20 cellular contexts compared by ENCODE assay signal in the genomic region with DNA sequence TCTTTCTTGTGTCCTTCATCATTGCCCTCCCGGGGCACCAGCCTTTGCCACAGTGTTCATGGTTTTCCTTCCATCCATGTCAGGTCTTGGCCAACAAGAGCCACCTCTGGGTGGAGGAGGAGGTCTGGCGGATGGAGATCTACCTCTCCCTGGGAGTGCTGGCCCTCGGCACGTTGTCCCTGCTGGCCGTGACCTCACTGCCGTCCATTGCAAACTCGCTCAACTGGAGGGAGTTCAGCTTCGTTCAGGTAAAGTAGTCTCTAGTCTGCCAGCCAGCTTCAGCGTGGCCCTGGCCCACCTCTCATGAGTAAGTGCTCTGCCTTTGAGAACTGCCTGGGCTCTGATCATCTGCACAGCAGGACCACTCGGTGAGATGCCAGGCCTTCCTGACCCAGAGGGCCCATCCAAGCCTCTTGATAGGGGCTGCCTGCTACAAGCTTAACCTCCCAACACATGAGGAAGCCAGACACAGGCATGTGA. TPM values are rescaled to one million over a fixed set of nuclear protein-coding genes. Genes with fewer than 3 reads are reported as not detected.
DNase-seq lines count a peak whose midpoint lies in the region; ATAC-seq and TF ChIP-seq lines count a peak whose summit lies in the region.
"Had no signal": no experiment of that assay in that cellular context is flagged by ENCODE, and none has a peak within 500 bp of the region (broad histone marks: within the 10 kb centered on the region; RNA-seq: fewer than 3 reads in every experiment).

No MANE protein-coding gene starts in this region.

- H2AFZ ChIP-seq in GM23338 (no peak overlapping the region), IMR-90 (replicated peaks; ENCODE audit: low read length, poor library complexity) (no peak overlapping the region), neuronal stem cell (ENCODE audit: low read length) (no peak overlapping the region)

- TF ChIP-seq POLR2A in IMR-90 (IDR thresholded peaks at IDR 0.05; ENCODE audit: low read depth, low read length) (no peak), stomach (IDR thresholded peaks at IDR 0.05) (no peak)

- no peak overlapping the region for H2BK5ac ChIP-seq in IMR-90 (ENCODE audit: low read depth, low read length, poor library complexity, severe bottlenecking)
- H2BK5ac ChIP-seq in neuronal stem cell (ENCODE audit: low read length), result no peak overlapping the region

- in situ Hi-C loops in IMR-90 (cut with MboI; ENCODE audit: low sequenced_read_pairs), result loop anchor here (25.0 kb wide), 1 partner anchor 92 kb away; the partner anchor contains the start of gene C1QL2

- TF ChIP-seq RAD21 in IMR-90 (IDR thresholded peaks at IDR 0.05; ENCODE audit: low read length), result no peak

- dilution Hi-C loops in IMR-90 (cut with HindIII; ENCODE audit: low sequenced_read_pairs, unreplicated experiment), result no loop called here

- H3K14ac ChIP-seq in IMR-90 (replicated peaks; ENCODE audit: low read depth, low read length) (peak overlapping the region; percentile 20; the same call in 1 of the 2 replicates), neuronal stem cell (ENCODE audit: low read length) (no peak overlapping the region)

- H3K27ac ChIP-seq in GM23338 (ENCODE audit: low read depth) (no peak overlapping the region), IMR-90 (ENCODE audit: insufficient read depth, low read length) (no peak overlapping the region), neuronal stem cell (replicated peaks; ENCODE audit: low read length) (no peak overlapping the region), stomach (no peak overlapping the region)
- H3K27ac ChIP-seq: BLaER1 had no signal

- intact Hi-C loops in IMR-90 (cut with micrococcal nuclease), result no loop called here
- intact Hi-C loops in stomach (cut with DNase I; ENCODE audit: low total_unique reads), result no loop called here

- peaks cover 57% of the 10 kb centered on the region for H3K4me1 Mint-ChIP-seq in GM23338
- H3K4me1 Mint-ChIP-seq: CD8-positive, alpha-beta memory T cell had no signal

- H3K79me2 ChIP-seq in GM23338 (replicated peaks; ENCODE audit: insufficient read depth), result no peaks in the 10 kb centered on the region

- H4K91ac ChIP-seq in IMR-90 (ENCODE audit: insufficient read depth, low read depth, low read length) (peak overlapping the region; percentile 80), neuronal stem cell (ENCODE audit: low read depth, low read length, poor library complexity) (no peak overlapping the region)

- peak overlapping the region; percentile 72 for H3K27ac Mint-ChIP-seq in GM23338
- H3K27ac Mint-ChIP-seq: CD8-positive, alpha-beta memory T cell had no signal

- no TSS peak for BruUV-seq in IMR-90 (replicated peaks; lab: Mats Ljungman, UMichigan)

- H3K9ac ChIP-seq in IMR-90 (ENCODE audit: low read depth, low read length), result no peak overlapping the region
- H3K9ac ChIP-seq in neuronal stem cell (ENCODE audit: low read depth, low read length, poor library complexity), result no peak overlapping the region
- H3K9ac ChIP-seq: BLaER1 had no signal

- DNase-seq in GM23338 (ENCODE audit: low spot score), result no peak
- DNase-seq in IMR-90, result no peak
- peak; percentile 33 for DNase-seq in ecto neural progenitor cell (ENCODE audit: low spot score)
- no peak for DNase-seq in neuronal stem cell (ENCODE audit: low spot score)
- DNase-seq in SHP77 (lab: John Stamatoyannopoulos, UW), result no peak
- DNase-seq in stomach, result no peak
- DNase-seq in SW 1271 (lab: John Stamatoyannopoulos, UW), result no peak
- DNase-seq: CD8-positive, alpha-beta memory T cell; GF-D8; HCEC 1CT; KBM-7; NCI-H1092 treated with DMSO at 0.1 percent for 48 hours; NCI-H1694; NCI-H2107; NCI-H345; NCI-H69; NK-92 treated with Interleukin-12 subunit alpha and Interleukin-12 subunit beta, amount 100 ng/mL, for 24 hours; PC-3; SIG-M5 had no signal

- H3K9me2 ChIP-seq in GM23338 (ENCODE audit: insufficient read depth), result no peaks in the 10 kb centered on the region

- H3K4me3 Mint-ChIP-seq in GM23338, result no peak overlapping the region
- H3K4me3 Mint-ChIP-seq: CD8-positive, alpha-beta memory T cell had no signal

- no peaks in the 10 kb centered on the region for H3K9me3 Mint-ChIP-seq in GM23338
- H3K9me3 Mint-ChIP-seq: CD8-positive, alpha-beta memory T cell had no signal

- 0 out of 2 replicates have a peak, but pooled peaks cover 5% of the 10 kb centered on the region for H3K36me3 ChIP-seq in GM23338 (ENCODE audit: insufficient read depth)
- H3K36me3 ChIP-seq in IMR-90 (ENCODE audit: control insufficient read depth, insufficient read depth, low read length), result no peaks in the 10 kb centered on the region
- H3K36me3 ChIP-seq in neuronal stem cell (replicated peaks in 1 of 2; ENCODE audit: control insufficient read depth in 2 of 2, insufficient read depth in 2 of 2, low read length in 2 of 2), result no peaks in the 10 kb centered on the region
- peaks cover 3 to 69% (median 51%) of the 10 kb centered on the region in 4 donors for H3K36me3 ChIP-seq in stomach

- no peak overlapping the region for H4K5ac ChIP-seq in IMR-90 (ENCODE audit: low read depth, low read length)

- H2AK9ac ChIP-seq in IMR-90 (replicated peaks; ENCODE audit: low read depth, low read length, poor library complexity), result no peak overlapping the region

- H3K56ac ChIP-seq in IMR-90 (ENCODE audit: extremely low read depth, insufficient read depth, low read length), result no peak overlapping the region

- H3K9me1 ChIP-seq in IMR-90 (ENCODE audit: insufficient read depth, low read length), result peaks cover 33% of the 10 kb centered on the region

- POLR2A ChIA-PET in IMR-90 (lab: Charles Lee; ENCODE audit: unreplicated experiment), result no interaction called here

- no peaks in the 10 kb centered on the region for H3K27me3 ChIP-seq in GM23338 (ENCODE audit: insufficient read depth)
- no peaks in the 10 kb centered on the region for H3K27me3 ChIP-seq in IMR-90 (ENCODE audit: control insufficient read depth, insufficient read depth, low read length)
- H3K27me3 ChIP-seq in neuronal stem cell (ENCODE audit: control insufficient read depth in 3 of 3, insufficient read depth in 3 of 3, low read depth in 1 of 3, low read length in 3 of 3), result peaks cover 0 to 32% (median 0%) of the 10 kb centered on the region in 3 experiments
- H3K27me3 ChIP-seq in stomach, result no peaks in the 10 kb centered on the region
- H3K27me3 ChIP-seq: BLaER1 had no signal

- H3K79me1 ChIP-seq in IMR-90 (ENCODE audit: low read depth in 1 of 2, low read length in 2 of 2), result peaks cover 0 to 24% of the 10 kb centered on the region in 2 experiments; a peak in 2 of 4 replicates
- H3K79me1 ChIP-seq in neuronal stem cell (ENCODE audit: low read depth, low read length), result no peaks in the 10 kb centered on the region

- H2BK15ac ChIP-seq in IMR-90 (ENCODE audit: low read depth, low read length) (peak overlapping the region; percentile 78; the same call in 1 of the 3 replicates), neuronal stem cell (ENCODE audit: low read length) (peak overlapping the region; percentile 3)

- H4K20me1 ChIP-seq in GM23338 (replicated peaks; ENCODE audit: insufficient read depth) (no peaks in the 10 kb centered on the region), IMR-90 (ENCODE audit: insufficient read depth, low read length) (peaks cover 8% of the 10 kb centered on the region; the same call in 1 of the 2 replicates)
- H4K20me1 ChIP-seq: BLaER1 had no signal

- CTCF ChIA-PET in IMR-90 (lab: Yijun Ruan, JAX), result no interaction called here

- H3K4me3 ChIP-seq in GM23338 (no peak overlapping the region), IMR-90 (ENCODE audit: insufficient read depth, low read depth, low read length) (no peak overlapping the region), neuronal stem cell (ENCODE audit: low read length in 2 of 2) (no peak overlapping the region), stomach (no peak overlapping the region)
- H3K4me3 ChIP-seq: BLaER1 had no signal

- H3K4me1 ChIP-seq in GM23338 (ENCODE audit: insufficient read depth) (peaks cover 42% of the 10 kb centered on the region), IMR-90 (ENCODE audit: control insufficient read depth, insufficient read depth, low read length) (peaks cover 23% of the 10 kb centered on the region), neuronal stem cell (ENCODE audit: control insufficient read depth in 2 of 2, insufficient read depth in 1 of 2, low read depth in 1 of 2, low read length in 2 of 2) (peaks cover 6 to 13% of the 10 kb centered on the region in 2 donors), stomach (peaks cover 0 to 14% (median 0%) of the 10 kb centered on the region in 4 donors)

- peak overlapping the region; percentile 78 for H2BK20ac ChIP-seq in IMR-90 (ENCODE audit: low read depth, low read length)

- 100% methylated on average over 6 of the region's 10 CpGs; no CpG with 5 or more reads in 1 of the 2 experiments for WGBS in IMR-90 (ENCODE audit: extremely low coverage in 2 of 2, insufficient read length in 1 of 2), 2 experiments
- no CpG with 5 or more reads among the region's 10 CpGs for WGBS in neuronal stem cell (ENCODE audit: extremely low coverage in 2 of 2, insufficient read length in 2 of 2, insufficient replicate concordance in 1 of 2), 2 donors
- WGBS in stomach, 5 donors, result 93 to 99% (median 95%) methylated on average over 10 of the region's 10 CpGs

- ATAC-seq in GM23338 (no peak), IMR-90 (ENCODE audit: low read depth) (no peak)
- ATAC-seq: PC-3 had no signal

- H3K23ac ChIP-seq in IMR-90 (ENCODE audit: low read depth, low read length) (peak overlapping the region; percentile 34), neuronal stem cell (ENCODE audit: low read depth, low read length, poor library complexity) (no peak overlapping the region)

- peak overlapping the region; percentile 55 for H3K4me2 ChIP-seq in GM23338
- no peak overlapping the region for H3K4me2 ChIP-seq in IMR-90 (ENCODE audit: low read depth, low read length)
- no peak overlapping the region for H3K4me2 ChIP-seq in neuronal stem cell (ENCODE audit: insufficient read depth, low read length, poor library complexity, severe bottlenecking)
- H3K4me2 ChIP-seq: BLaER1 had no signal

- H3K36me3 Mint-ChIP-seq in GM23338 (ENCODE audit: low read depth), result peaks cover 32% of the 10 kb centered on the region
- H3K36me3 Mint-ChIP-seq: CD8-positive, alpha-beta memory T cell had no signal

- peak overlapping the region; percentile 85 for H2AK5ac ChIP-seq in IMR-90 (ENCODE audit: low read depth, low read length)
- H2AK5ac ChIP-seq in neuronal stem cell (ENCODE audit: low read depth, low read length), result no peak overlapping the region

- H4K8ac ChIP-seq in IMR-90 (ENCODE audit: low read depth in 2 of 2, low read length in 2 of 2) (peak overlapping the region; percentile 10 to 24; a peak in 2 of 4 replicates), neuronal stem cell (ENCODE audit: low read depth, low read length) (no peak overlapping the region)

- H3K18ac ChIP-seq in IMR-90 (ENCODE audit: low read depth, low read length) (no peak overlapping the region), neuronal stem cell (ENCODE audit: low read length) (no peak overlapping the region)

- no peak for TF ChIP-seq CTCF in GM23338 (conservative IDR thresholded peaks at IDR 0.05; ENCODE audit: low read depth in 2 of 2)
- no peak for TF ChIP-seq CTCF in IMR-90 (conservative IDR thresholded peaks at IDR 0.05; ENCODE audit: low read depth, low read length)
- TF ChIP-seq CTCF in stomach (IDR thresholded peaks at IDR 0.05), result no peak

- H2BK120ac ChIP-seq in IMR-90 (ENCODE audit: low read depth, low read length) (peak overlapping the region; percentile 79), neuronal stem cell (ENCODE audit: low read depth, low read length) (no peak overlapping the region)

- H3F3A ChIP-seq in GM23338 (replicated peaks; ENCODE audit: low read depth), result peaks cover 6% of the 10 kb centered on the region; the same call in 1 of the 2 replicates

- H3K27me3 Mint-ChIP-seq in GM23338 (ENCODE audit: insufficient read depth, low read depth, poor library complexity), result peaks cover 11% of the 10 kb centered on the region

- no peak for TF ChIP-seq EP300 in stomach (IDR thresholded peaks at IDR 0.05)

- no peak overlapping the region for H2BK12ac ChIP-seq in neuronal stem cell (ENCODE audit: low read length)

- H3K4ac ChIP-seq in IMR-90 (ENCODE audit: low read depth, low read length), result peak overlapping the region; percentile 72
- H3K4ac ChIP-seq in neuronal stem cell (ENCODE audit: low read length), result no peak overlapping the region

- H3K9me3 ChIP-seq in IMR-90 (ENCODE audit: control insufficient read depth, insufficient read depth, low read length) (no peaks in the 10 kb centered on the region), neuronal stem cell (replicated peaks in 1 of 2; ENCODE audit: control insufficient read depth in 2 of 2, insufficient read depth in 1 of 2, low read depth in 1 of 2, low read length in 2 of 2) (no peaks in the 10 kb centered on the region), stomach (no peaks in the 10 kb centered on the region)
- H3K9me3 ChIP-seq: BLaER1 had no signal

RNA-seq across cellular contexts. Expression of gene STEAP3, which starts 31.0 kb away (rescaled TPM):
- 18.2 and 27.3 TPM in 2 replicates for total RNA-seq in GM23338 (2014; rRNA removed; shearing (Covaris generic))
- polyA plus RNA-seq in GM23338 (2016; fragmentation: Nextera tagmentation; extraction: Ambion mirVana) (7.5 and 8.6 TPM in 2 replicates), IMR-90 (2012; rRNA removed) (43.9 and 46.6 TPM in 2 replicates), stomach (10 to 100 TPM in 2 of 3 donors, 1 to 10 TPM in 1; 2.9 to 12.8 (median 12.5) TPM)
- total RNA-seq in IMR-90 (2012; rRNA removed) (18.9 and 19.4 TPM in 2 replicates), stomach (10 to 100 TPM in 3 of 5 donors, 1 to 10 TPM in 2; 5.3 to 56.7 (median 37.4) TPM)
- 19.1 and 50.3 TPM in 2 replicates for polyA plus RNA-seq in IMR-90 (2012; cell fraction: cytosol; rRNA removed)
- polyA plus RNA-seq in IMR-90 (2012; cell fraction: nucleus; rRNA removed; ENCODE audit: low replicate concordance), result 35.5 and 93.9 TPM in 2 replicates
- 0.47 TPM for polyA plus RNA-seq in neuronal stem cell (2013, experiment 1 of 2)
- polyA plus RNA-seq in neuronal stem cell (2013, experiment 2 of 2), result 0.54 TPM
